8 cellular contexts compared by ENCODE assay signal in genomic region chr1:189859385-189859977, GRCh38.
A peak's percentile ranks its signal among the peaks of the same experiment; 100 is the strongest.
DNase-seq lines count a peak whose midpoint lies in the region; ATAC-seq and TF ChIP-seq lines count a peak whose summit lies in the region.

No MANE protein-coding gene starts in this region.

- H3K27ac ChIP-seq in heart right ventricle (no peak overlapping the region), right cardiac atrium (ENCODE audit: low read length) (no peak overlapping the region), prostate gland (no peak overlapping the region)

- H3K36me3 ChIP-seq in heart right ventricle (no peaks in the 10 kb centered on the region), mucosa of descending colon (ENCODE audit: low read depth) (no peaks in the 10 kb centered on the region), prostate gland (no peaks in the 10 kb centered on the region)

- intact Hi-C loops in heart right ventricle (cut with DNase I), result loop anchor here in 1 of 10 donors (5.0 kb wide), 1 partner anchor 173 kb away; no protein-coding TSS in a partner anchor
- intact Hi-C loops in right cardiac atrium (cut with DNase I), result no loop called here
- intact Hi-C loops in mucosa of descending colon (cut with DNase I, micrococcal nuclease), result no loop called here
- intact Hi-C loops in prostate gland (cut with DNase I), result no loop called here

- TF ChIP-seq CTCF in heart right ventricle (IDR thresholded peaks at IDR 0.05) (peak in 5 of 9 donors; percentile 15 to 49 (median 26)), mucosa of descending colon (IDR thresholded peaks at IDR 0.05) (peak; percentile 26), prostate gland (IDR thresholded peaks at IDR 0.05) (no peak)

- H3K4me3 ChIP-seq in heart right ventricle, result no peak overlapping the region
- no peak overlapping the region for H3K4me3 ChIP-seq in right cardiac atrium (ENCODE audit: low read length)
- no peak overlapping the region for H3K4me3 ChIP-seq in mucosa of descending colon
- no peak overlapping the region for H3K4me3 ChIP-seq in prostate gland

- TF ChIP-seq POLR2A in prostate gland (IDR thresholded peaks at IDR 0.05), result no peak

- H3K4me1 ChIP-seq in heart right ventricle, result no peaks in the 10 kb centered on the region
- no peaks in the 10 kb centered on the region for H3K4me1 ChIP-seq in right cardiac atrium (ENCODE audit: control insufficient read depth, insufficient read depth, low read length)
- no peaks in the 10 kb centered on the region for H3K4me1 ChIP-seq in mucosa of descending colon (ENCODE audit: low read depth)
- H3K4me1 ChIP-seq in prostate gland (replicated peaks), result no peaks in the 10 kb centered on the region

- H3K27me3 ChIP-seq in heart right ventricle (no peaks in the 10 kb centered on the region), right cardiac atrium (ENCODE audit: control insufficient read depth, insufficient read depth) (no peaks in the 10 kb centered on the region), prostate gland (replicated peaks; ENCODE audit: insufficient read depth) (no peaks in the 10 kb centered on the region)

- peaks cover 0 to 54% (median 0%) of the 10 kb centered on the region in 11 donors for H3K9me3 ChIP-seq in heart right ventricle
- H3K9me3 ChIP-seq in right cardiac atrium (ENCODE audit: control insufficient read depth, low read length), result no peaks in the 10 kb centered on the region
- H3K9me3 ChIP-seq in mucosa of descending colon, result no peaks in the 10 kb centered on the region
- no peaks in the 10 kb centered on the region for H3K9me3 ChIP-seq in prostate gland

- WGBS in heart right ventricle, 2 donors, result 79 to 80% methylated on average over 1 of the region's 1 CpG
- 85% methylated on average over 1 of the region's 1 CpG for WGBS in right cardiac atrium
- 100% methylated on average over 1 of the region's 1 CpG for WGBS in prostate gland

- ATAC-seq in heart right ventricle (no peak), right cardiac atrium (no peak), HG03095 (IDR thresholded peaks at IDR 0.05; ENCODE audit: unreplicated experiment) (peak; percentile 79), mucosa of descending colon (peak; percentile 46)

- no peak for DNase-seq in heart right ventricle
- DNase-seq in right cardiac atrium, result no peak
- peak; percentile 26 to 39 for DNase-seq in activated CD4-positive, alpha-beta T cell treated with anti-CD3 and anti-CD28 coated beads, Interleukin-2, amount 50 U/mL, for 48 hours
- DNase-seq in mucosa of descending colon, result peak in 2 of 3 donors; percentile 8 to 30
- DNase-seq in prostate gland (ENCODE audit: low spot score), result no peak
- no peak for DNase-seq in NCI-H526 treated with DMSO at 0.1 percent for 48 hours (lab: John Stamatoyannopoulos, UW)
- DNase-seq in activated CD8-positive, alpha-beta memory T cell treated with anti-CD3 and anti-CD28 coated beads for 24 hours, result no peak

Comparison
In these comparisons a context has a peak if more than half of its experiments do, and no peak if none do; other contexts are left out.
1. ATAC-seq: peak in HG03095 (single experiment) and mucosa of descending colon (single experiment); none in heart right ventricle (0 of 8) and right cardiac atrium (0 of 2).
2. DNase-seq: peak in activated CD4-positive, alpha-beta T cell treated with anti-CD3 and anti-CD28 coated beads, Interleukin-2, amount 50 U/mL, for 48 hours (2 of 2) and mucosa of descending colon (2 of 3); none in heart right ventricle (0 of 2), right cardiac atrium (0 of 3), prostate gland (single experiment), NCI-H526 treated with DMSO at 0.1 percent for 48 hours (single experiment) and activated CD8-positive, alpha-beta memory T cell treated with anti-CD3 and anti-CD28 coated beads for 24 hours (single experiment).
3. CTCF ChIP-seq: peak in heart right ventricle (5 of 9) and mucosa of descending colon (single experiment); none in prostate gland (0 of 4).